ENCODE assay signal across 8 cellular contexts in genomic region chr6:42781811-42782688, GRCh38. TPM values are rescaled to one million over a fixed set of nuclear protein-coding genes. Genes with fewer than 3 reads are reported as not detected.
DNase-seq lines count a peak whose midpoint lies in the region; ATAC-seq and TF ChIP-seq lines count a peak whose summit lies in the region.

TSS of gene BICRAL (plus strand) at chr6:42782052. CDS start at chr6:42822023, 39,971 bp downstream.

- H3K79me1 ChIP-seq in H9 (ENCODE audit: insufficient read depth, low read depth, low read length, poor library complexity, severe bottlenecking), result peaks cover under 1% of the 10 kb centered on the region

- no peak within 1 kb of the TSS; the same call in 1 of the 2 replicates for H3K4ac ChIP-seq in H9 (ENCODE audit: low read depth, low read length)

- no peaks in the 10 kb centered on the region for H3K23me2 ChIP-seq in H9 (ENCODE audit: insufficient read length, low read depth, low read length, poor library complexity, severe bottlenecking)

- TF ChIP-seq CTCF in H9 (conservative IDR thresholded peaks at IDR 0.05) (no peak), coronary artery (IDR thresholded peaks at IDR 0.05) (no peak)

- no CpG with 5 or more reads among the region's 70 CpGs for WGBS in H9 (ENCODE audit: extremely low coverage, insufficient read length, low lambda C conversion rate)

- H3K36me3 Mint-ChIP-seq in H9 (ENCODE audit: insufficient read depth in 1 of 3, low read depth in 3 of 3), result peaks cover 1 to 13% (median 5%) of the 10 kb centered on the region in 3 experiments; a peak in 6 of 7 replicates

- H3K4me1 Mint-ChIP-seq in H9, result peaks cover 16 to 19% of the 10 kb centered on the region in 2 experiments

- H4K91ac ChIP-seq in H9 (ENCODE audit: insufficient read length, low read depth, low read length), result no peak within 1 kb of the TSS

- peaks cover 1% of the 10 kb centered on the region; the same call in 1 of the 2 replicates for H3K27me3 Mint-ChIP-seq in H9 (ENCODE audit: low read depth)

- no peaks in the 10 kb centered on the region for H3K27me3 ChIP-seq in H9 (ENCODE audit: insufficient read depth, low read length)

- H3K79me2 ChIP-seq in H9 (ENCODE audit: insufficient read depth, low read length), result peaks cover 6% of the 10 kb centered on the region; the same call in 1 of the 2 replicates

- H3K9me3 ChIP-seq in H9 (ENCODE audit: control insufficient read depth, low read depth, low read length), result no peaks in the 10 kb centered on the region

- H2BK120ac ChIP-seq in H9 (ENCODE audit: low read depth, low read length, poor library complexity, severe bottlenecking), result peak within 1 kb of the TSS; percentile 98

- H3K27ac ChIP-seq in H9 (ENCODE audit: insufficient read length, low read depth, low read length) (peak within 1 kb of the TSS; percentile 96), coronary artery (peak within 1 kb of the TSS; percentile 96 to 100)

- H2BK5ac ChIP-seq in H9 (ENCODE audit: insufficient read length, low read length), result peak within 1 kb of the TSS; percentile 49

- peak within 1 kb of the TSS; percentile 93 to 95 for H3K4me3 Mint-ChIP-seq in H9

- ATAC-seq in left lobe of liver (peak; percentile 44), HG03159 (IDR thresholded peaks at IDR 0.05; ENCODE audit: unreplicated experiment) (no peak)

- peak; percentile 83 for DNase-seq in AG08396 (ENCODE audit: low spot score)
- peak; percentile 43 for DNase-seq in H9
- DNase-seq in NCI-H524 treated with DMSO at 0.1 percent for 48 hours (lab: John Stamatoyannopoulos, UW), result peak; percentile 30
- peak; percentile 78 for DNase-seq in activated CD4-positive, alpha-beta T cell treated with anti-CD3 and anti-CD28 coated beads, Interleukin-2, amount 50 U/mL, for 1 hour
- peak; percentile 79 for DNase-seq in coronary artery (ENCODE audit: low spot score)
- DNase-seq in left lobe of liver (ENCODE audit: low spot score), result peak; percentile 63
- peak; percentile 65 to 68 for DNase-seq in stimulated activated CD4-positive, alpha-beta T cell treated with anti-CD3 and anti-CD28 coated beads, Interleukin-1b, Interleukin-23, amount 100 ng/mL, for 4 hours (ENCODE audit: low read depth in 2 of 2)

- no peak within 1 kb of the TSS for H3T11ph ChIP-seq in H9 (ENCODE audit: low read length)

- peak within 1 kb of the TSS; percentile 89 for H3K4me3 ChIP-seq in coronary artery

- H3K9ac ChIP-seq in H9 (ENCODE audit: extremely low read depth, insufficient read length, low read length), result peak within 1 kb of the TSS; percentile 92

- no peaks in the 10 kb centered on the region for H3K9me3 Mint-ChIP-seq in H9

- no peak within 1 kb of the TSS for H2BK15ac ChIP-seq in H9 (ENCODE audit: low read depth, low read length)

- H2AK5ac ChIP-seq in H9 (ENCODE audit: insufficient read length, low read length), result no peak within 1 kb of the TSS

- H2AFZ ChIP-seq in H9 (ENCODE audit: low read length), result no peak within 1 kb of the TSS

- peak within 1 kb of the TSS; percentile 69 for H3K4me2 ChIP-seq in H9 (ENCODE audit: insufficient read depth, insufficient read length, low read length)

- H2BK20ac ChIP-seq in H9 (ENCODE audit: low read depth, low read length, poor library complexity, severe bottlenecking), result no peak within 1 kb of the TSS

- H3K4me1 ChIP-seq in H9 (ENCODE audit: insufficient read depth, low read length), result no peaks in the 10 kb centered on the region

- H4K5ac ChIP-seq in H9 (ENCODE audit: insufficient read length, low read depth, low read length), result no peak within 1 kb of the TSS

- no peak within 1 kb of the TSS for H2BK12ac ChIP-seq in H9 (ENCODE audit: insufficient read length, low read depth, low read length)

- no peak within 1 kb of the TSS for H4K8ac ChIP-seq in H9 (replicated peaks; ENCODE audit: insufficient read length, low read depth, low read length)

- no peaks in the 10 kb centered on the region for H4K20me1 ChIP-seq in H9 (ENCODE audit: control insufficient read depth, insufficient read depth, insufficient read length)

- H3K56ac ChIP-seq in H9 (ENCODE audit: insufficient read length, low read depth, low read length), result no peak within 1 kb of the TSS

- peak within 1 kb of the TSS; percentile 100 for H3K27ac Mint-ChIP-seq in H9

- H3K23ac ChIP-seq in H9 (ENCODE audit: insufficient read length, low read depth, low read length), result no peak within 1 kb of the TSS

- peak within 1 kb of the TSS; percentile 99 for H3K18ac ChIP-seq in H9 (ENCODE audit: insufficient read length, low read depth, low read length)

- H3K14ac ChIP-seq in H9 (ENCODE audit: insufficient read depth, low read length), result peak within 1 kb of the TSS; percentile 98

RNA-seq across cellular contexts. Expression of gene BICRAL, which starts in this region (rescaled TPM):
- total RNA-seq in H9 (2021), result 9.7 and 9.8 TPM in 2 replicates
- total RNA-seq in left lobe of liver, result 5.4 TPM

Comparison
In these comparisons a context has a peak if more than half of its experiments do, and no peak if none do; other contexts are left out.
1. DNase-seq: peak in every context shown above with its lines; median percentile 83 in AG08396; 79 in coronary artery; 78 in activated CD4-positive, alpha-beta T cell treated with anti-CD3 and anti-CD28 coated beads, Interleukin-2, amount 50 U/mL, for 1 hour; 66 in stimulated activated CD4-positive, alpha-beta T cell treated with anti-CD3 and anti-CD28 coated beads, Interleukin-1b, Interleukin-23, amount 100 ng/mL, for 4 hours; 63 in left lobe of liver; 43 in H9; 30 in NCI-H524 treated with DMSO at 0.1 percent for 48 hours.